ENCODE assay signal across 13 cellular contexts in genomic region chr14:93759781-93760307, GRCh38. TPM values are rescaled to one million over a fixed set of nuclear protein-coding genes. Genes with fewer than 3 reads are reported as not detected.
DNase-seq lines count a peak whose midpoint lies in the region; ATAC-seq and TF ChIP-seq lines count a peak whose summit lies in the region.
"Had no signal": no experiment of that assay in that cellular context is flagged by ENCODE, and none has a peak within 500 bp of the region (broad histone marks: within the 10 kb centered on the region; RNA-seq: fewer than 3 reads in every experiment).

No MANE protein-coding gene starts in this region.

- H3K9me3 Mint-ChIP-seq in stimulated activated naive CD8-positive, alpha-beta T cell treated with anti-CD3 and anti-CD28 coated beads, Interleukin-15, amount 100 ng/mL, for 72 hours, result no peaks in the 10 kb centered on the region
- H3K9me3 Mint-ChIP-seq in glutamatergic neuron (ENCODE audit: unreplicated experiment) (peaks cover 16% of the 10 kb centered on the region), neural crest cell (no peaks in the 10 kb centered on the region)
- H3K9me3 Mint-ChIP-seq: activated CD4-positive, alpha-beta T cell treated with anti-CD3 and anti-CD28 coated beads, Interleukin-2, amount 10 ng/mL, durations not matched to agents 24 days and 14 days; activated naive CD4-positive, alpha-beta T cell treated with anti-CD3 and anti-CD28 coated beads for 36 hours; immature natural killer cell had no signal

- H3K27me3 Mint-ChIP-seq in stimulated activated naive CD8-positive, alpha-beta T cell treated with anti-CD3 and anti-CD28 coated beads, Interleukin-15, amount 100 ng/mL, for 72 hours, result peaks cover 41% of the 10 kb centered on the region
- H3K27me3 Mint-ChIP-seq in glutamatergic neuron (ENCODE audit: unreplicated experiment) (peaks cover 32% of the 10 kb centered on the region), neural crest cell (ENCODE audit: low read depth) (no peaks in the 10 kb centered on the region)

- DNase-seq in stimulated activated naive CD8-positive, alpha-beta T cell treated with anti-CD3 and anti-CD28 coated beads, Interleukin-15, amount 100 ng/mL, for 72 hours, result no peak
- no peak for DNase-seq in stimulated activated naive CD8-positive, alpha-beta T cell treated with anti-CD3 and anti-CD28 coated beads, Interleukin-15, Interleukin-2, amounts not matched to agents 100 U/mL and 50 U/mL, for 24 hours
- DNase-seq in glutamatergic neuron (peak; percentile 84), neural crest cell (ENCODE audit: low read depth, low spot score) (no peak), activated gamma-delta T cell treated with Interleukin-2 at 50 U/mL for 16 hours (no peak)
- DNase-seq in stimulated activated CD4-positive, alpha-beta T cell treated with anti-CD3 and anti-CD28 coated beads, Interleukin-4, amount 100 ng/mL, for 1 hour, result no peak
- no peak for DNase-seq in effector CD4-positive, alpha-beta T cell
- DNase-seq: activated CD4-positive, alpha-beta T cell treated with anti-CD3 and anti-CD28 coated beads, Interleukin-2, amount 10 ng/mL, durations not matched to agents 24 days and 14 days; activated naive CD4-positive, alpha-beta T cell treated with anti-CD3 and anti-CD28 coated beads for 36 hours; immature natural killer cell; NCI-H1930 had no signal

- no peak overlapping the region for H3K27ac Mint-ChIP-seq in stimulated activated naive CD8-positive, alpha-beta T cell treated with anti-CD3 and anti-CD28 coated beads, Interleukin-15, amount 100 ng/mL, for 72 hours
- H3K27ac Mint-ChIP-seq in glutamatergic neuron (ENCODE audit: unreplicated experiment) (peak overlapping the region; percentile 93), neural crest cell (ENCODE audit: unreplicated experiment) (peak overlapping the region; percentile 91)
- H3K27ac Mint-ChIP-seq: activated CD4-positive, alpha-beta T cell treated with anti-CD3 and anti-CD28 coated beads, Interleukin-2, amount 10 ng/mL, durations not matched to agents 24 days and 14 days; activated naive CD4-positive, alpha-beta T cell treated with anti-CD3 and anti-CD28 coated beads for 36 hours; immature natural killer cell had no signal

- TF ChIP-seq CTCF in glutamatergic neuron (IDR thresholded peaks at IDR 0.05; ENCODE audit: partially characterized antibody, unreplicated experiment) (no peak), neural crest cell (conservative IDR thresholded peaks at IDR 0.05) (no peak)

- H3K4me1 Mint-ChIP-seq in stimulated activated naive CD8-positive, alpha-beta T cell treated with anti-CD3 and anti-CD28 coated beads, Interleukin-15, amount 100 ng/mL, for 72 hours, result no peaks in the 10 kb centered on the region
- H3K4me1 Mint-ChIP-seq in glutamatergic neuron (ENCODE audit: low read depth, unreplicated experiment) (peaks cover 59% of the 10 kb centered on the region), neural crest cell (peaks cover 27% of the 10 kb centered on the region)
- H3K4me1 Mint-ChIP-seq: activated CD4-positive, alpha-beta T cell treated with anti-CD3 and anti-CD28 coated beads, Interleukin-2, amount 10 ng/mL, durations not matched to agents 24 days and 14 days; immature natural killer cell had no signal

- no peak overlapping the region for H3K4me3 Mint-ChIP-seq in stimulated activated naive CD8-positive, alpha-beta T cell treated with anti-CD3 and anti-CD28 coated beads, Interleukin-15, amount 100 ng/mL, for 72 hours
- H3K4me3 Mint-ChIP-seq in glutamatergic neuron (ENCODE audit: unreplicated experiment) (peak overlapping the region; percentile 73), neural crest cell (no peak overlapping the region)
- H3K4me3 Mint-ChIP-seq: activated CD4-positive, alpha-beta T cell treated with anti-CD3 and anti-CD28 coated beads, Interleukin-2, amount 10 ng/mL, durations not matched to agents 24 days and 14 days; activated naive CD4-positive, alpha-beta T cell treated with anti-CD3 and anti-CD28 coated beads for 36 hours; immature natural killer cell had no signal

- peak; percentile 19 for ATAC-seq in stimulated activated naive CD8-positive, alpha-beta T cell treated with anti-CD3 and anti-CD28 coated beads, Interleukin-15, amount 100 ng/mL, for 72 hours
- ATAC-seq in stimulated activated naive CD8-positive, alpha-beta T cell treated with anti-CD3 and anti-CD28 coated beads, Interleukin-15, Interleukin-2, amounts not matched to agents 100 U/mL and 50 U/mL, for 24 hours, result no peak
- no peak for ATAC-seq in HG02840 (IDR thresholded peaks at IDR 0.05; ENCODE audit: low FRiP score, unreplicated experiment)

- H3K36me3 Mint-ChIP-seq in glutamatergic neuron (ENCODE audit: unreplicated experiment), result peaks cover 4% of the 10 kb centered on the region
- no peaks in the 10 kb centered on the region for H3K36me3 Mint-ChIP-seq in neural crest cell (ENCODE audit: low read depth)
- H3K36me3 Mint-ChIP-seq: immature natural killer cell had no signal

RNA-seq across cellular contexts. Expression of gene PRIMA1, which starts 28.4 kb away (rescaled TPM):
- 2.4 TPM for total RNA-seq in glutamatergic neuron (ENCODE audit: unreplicated experiment)
- 2.0 and 2.1 TPM in 2 replicates for total RNA-seq in neural crest cell
- total RNA-seq: activated CD4-positive, alpha-beta T cell treated with anti-CD3 and anti-CD28 coated beads, Interleukin-2, amount 10 ng/mL, durations not matched to agents 24 days and 14 days; activated naive CD4-positive, alpha-beta T cell treated with anti-CD3 and anti-CD28 coated beads for 36 hours; pulmonary artery endothelial cell had no signal

Comparison
In these comparisons a context has a peak if more than half of its experiments do, and no peak if none do; other contexts are left out.
1. H3K27ac Mint-ChIP-seq: peak in glutamatergic neuron (single experiment) and neural crest cell (single experiment); none in stimulated activated naive CD8-positive, alpha-beta T cell treated with anti-CD3 and anti-CD28 coated beads, Interleukin-15, amount 100 ng/mL, for 72 hours (0 of 2).